ENCODE assay signal across 16 cellular contexts in the genomic region with DNA sequence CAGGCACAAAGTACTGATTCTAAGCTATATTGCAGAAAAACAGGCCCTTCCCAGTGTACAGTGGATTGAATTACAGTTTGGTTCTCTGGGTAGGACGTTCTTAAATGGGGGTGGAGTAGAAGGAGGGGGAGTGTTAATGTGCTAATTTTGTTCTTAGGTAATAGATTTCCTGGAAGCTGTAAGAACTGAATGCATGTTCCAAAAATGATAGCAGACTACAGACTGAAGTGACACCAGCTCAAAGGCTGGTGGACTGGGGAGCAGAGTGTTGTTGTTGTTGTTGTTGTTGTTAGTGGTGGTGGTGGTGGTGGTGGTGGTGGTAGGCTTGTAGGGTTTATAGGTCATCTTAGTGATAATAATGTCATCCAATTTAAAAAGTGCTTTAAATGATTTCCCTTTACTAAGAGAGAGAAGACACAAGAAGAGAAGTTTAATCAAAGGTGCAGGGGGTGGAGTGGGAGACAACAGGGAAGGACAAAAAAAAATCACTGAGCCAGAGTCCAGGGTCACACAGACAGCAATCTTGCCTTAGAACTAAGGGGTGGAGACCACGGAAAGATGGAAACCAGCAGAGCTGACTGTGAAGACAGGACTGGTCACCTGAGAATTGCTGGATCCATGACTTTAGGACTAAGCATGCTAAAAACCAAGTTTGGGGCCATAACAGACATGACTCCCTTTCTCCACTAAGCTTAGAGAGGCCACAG.
"Had no signal": no experiment of that assay in that cellular context is flagged by ENCODE, and none has a peak within 500 bp of the region (broad histone marks: within the 10 kb centered on the region; RNA-seq: fewer than 3 reads in every experiment).

No MANE protein-coding gene starts in this region.

- DNase-seq: activated CD4-positive, alpha-beta T cell treated with anti-CD3 and anti-CD28 coated beads, Interleukin-2, amount 50 U/mL, for 1 hour; mucosa of descending colon; naive thymus-derived CD8-positive, alpha-beta T cell; nucleus accumbens; stimulated activated CD4-positive, alpha-beta T cell treated with anti-CD3 and anti-CD28 coated beads, Interleukin-15, amount 100 ng/mL, for 24 hours; stimulated activated CD4-positive, alpha-beta T cell treated with anti-CD3 and anti-CD28 coated beads, Interleukin-4, amount 100 ng/mL, for 4 hours; stomach; T-helper 2 cell had no signal

- H3K36me3 ChIP-seq: prostate gland, stomach had no signal

- H3K4me1 ChIP-seq: prostate gland had no signal

- H3K36me3 Mint-ChIP-seq: activated naive CD4-positive, alpha-beta T cell treated with anti-CD3 and anti-CD28 coated beads, Interleukin-2, amount 50 U/mL, for 72 hours had no signal

- H3K27me3 Mint-ChIP-seq: naive thymus-derived CD8-positive, alpha-beta T cell had no signal

- H3K9me3 ChIP-seq: esophagus muscularis mucosa, mucosa of descending colon, prostate gland, stomach had no signal

- FAIRE-seq: endometrium, frontal cortex, keratinocyte, TTC549, urothelium cell line had no signal

- H3K4me3 ChIP-seq: esophagus muscularis mucosa, mucosa of descending colon, prostate gland, stomach had no signal

- H3K9me3 Mint-ChIP-seq: activated naive CD4-positive, alpha-beta T cell treated with anti-CD3 and anti-CD28 coated beads, Interleukin-2, amount 50 U/mL, for 72 hours; naive thymus-derived CD8-positive, alpha-beta T cell had no signal

- H3K27me3 ChIP-seq: esophagus muscularis mucosa, stomach had no signal

- H3K27ac ChIP-seq: esophagus muscularis mucosa, prostate gland, stomach had no signal

- ATAC-seq: activated naive CD4-positive, alpha-beta T cell treated with anti-CD3 and anti-CD28 coated beads, Interleukin-2, amount 50 U/mL, for 72 hours; mucosa of descending colon; naive thymus-derived CD8-positive, alpha-beta T cell had no signal

- H3K4me3 Mint-ChIP-seq: naive thymus-derived CD8-positive, alpha-beta T cell had no signal
